In genomic region chr11:61918251-61919112, GRCh38 we compare ENCODE assay signal across 9 cellular contexts. TPM values are rescaled to one million over a fixed set of nuclear protein-coding genes. Genes with fewer than 3 reads are reported as not detected.
DNase-seq lines count a peak whose midpoint lies in the region; ATAC-seq, FAIRE-seq and TF ChIP-seq lines count a peak whose summit lies in the region.
"Had no signal": no experiment of that assay in that cellular context is flagged by ENCODE, and none has a peak within 500 bp of the region (broad histone marks: within the 10 kb centered on the region; RNA-seq: fewer than 3 reads in every experiment).

No MANE protein-coding gene starts in this region.

- peaks cover 2% of the 10 kb centered on the region for H3K4me1 ChIP-seq in iPS-18a (ENCODE audit: control insufficient read depth, low read depth, low read length)
- H3K4me1 ChIP-seq in spleen = peaks cover 2 to 73% (median 50%) of the 10 kb centered on the region in 6 donors

- ATAC-seq in GM21786 (IDR thresholded peaks at IDR 0.05; ENCODE audit: unreplicated experiment) = no peak

- H3K27me3 ChIP-seq in iPS-18a (ENCODE audit: control insufficient read depth, insufficient read depth, low read length) (peaks cover 26% of the 10 kb centered on the region), spleen (replicated peaks in 1 of 7) (peaks cover 0 to 51% (median 22%) of the 10 kb centered on the region in 7 donors)

- H3K4me3 ChIP-seq in iPS-18a (ENCODE audit: low read length) (peak overlapping the region; percentile 49), spleen (peak overlapping the region in 2 of 8 donors; percentile 66 to 79)

- H3K9me3 ChIP-seq in iPS-18a (ENCODE audit: control insufficient read depth, low read depth, low read length) = no peaks in the 10 kb centered on the region
- no peaks in the 10 kb centered on the region for H3K9me3 ChIP-seq in spleen

- H3K27ac ChIP-seq in iPS-18a (ENCODE audit: low read length) (no peak overlapping the region), spleen (peak overlapping the region in 6 of 8 donors; percentile 46 to 82 (median 75))

- TF ChIP-seq POLR2A in GM12892 (IDR thresholded peaks at IDR 0.05; ENCODE audit: low read depth, low read length) (no peak), spleen (IDR thresholded peaks at IDR 0.05) (no peak)

- DNase-seq in GM12892 (ENCODE audit: insufficient read length) (peak; percentile 16), spleen (no peak), MV-4-11 (lab: John Stamatoyannopoulos, UW) (no peak), SIG-M5 treated with dmso at 0.1 percent for 504 hours (lab: John Stamatoyannopoulos, UW; ENCODE audit: unreplicated experiment) (no peak), retina (no peak)
- DNase-seq in activated T-cell treated with anti-CD3 and anti-CD28 coated beads, Interleukin-2, amount 50 U/mL, for 48 hours = peak; percentile 8 to 16

- H3K36me3 ChIP-seq in iPS-18a (ENCODE audit: control insufficient read depth, low read depth, low read length) = no peaks in the 10 kb centered on the region
- H3K36me3 ChIP-seq in spleen = no peaks in the 10 kb centered on the region

- no peak for FAIRE-seq in GM12892 (lab: Jason Lieb, UNC)
- FAIRE-seq: GM18507 had no signal

- TF ChIP-seq CTCF in spleen (IDR thresholded peaks at IDR 0.05 in 8 of 11, conservative IDR thresholded peaks at IDR 0.05 in 3 of 11) = no peak

- H3K9ac ChIP-seq in iPS-18a (ENCODE audit: low read length) = no peak overlapping the region

- intact Hi-C loops in spleen (cut with DNase I; ENCODE audit: low total_unique reads) = no loop called here

- WGBS in spleen, 5 donors = 75 to 84% (median 78%) methylated on average over 13 to 14 of the region's 14 CpGs

RNA-seq across cellular contexts. Expression of gene RAB3IL1, which starts 1.1 kb away (rescaled TPM):
- not detected for polyA plus RNA-seq in GM12892 (2012; ENCODE audit: missing spikeins)
- total RNA-seq in spleen = 10 to 100 TPM; 34.3 to 57.1 (median 39.5) TPM
- 10 to 100 TPM in 2 of 3 donors, 1 to 10 TPM in 1; 6.5 to 17.6 (median 14.1) TPM for polyA plus RNA-seq in spleen

RNA-seq across cellular contexts. Expression of gene FADS3, which starts 27.1 kb away (rescaled TPM):
- 3.9 TPM for polyA plus RNA-seq in GM12892 (2012; ENCODE audit: missing spikeins)
- 10 to 100 TPM; 26.3 to 40.8 (median 32.0) TPM for total RNA-seq in spleen
- 10 to 100 TPM; 39.3 to 63.6 (median 52.7) TPM for polyA plus RNA-seq in spleen

RNA-seq across cellular contexts. Expression of gene BEST1, which starts 31.7 kb away (rescaled TPM):
- 1.1 TPM for polyA plus RNA-seq in GM12892 (2012; ENCODE audit: missing spikeins)
- total RNA-seq in spleen = 10 to 100 TPM in 5 of 7 donors, 1 to 10 TPM in 2; 6.8 to 20.4 (median 12.3) TPM
- polyA plus RNA-seq in spleen = 1 to 10 TPM; 2.6 to 4.3 (median 3.0) TPM

RNA-seq across cellular contexts. Expression of gene FTH1, which starts 49.0 kb away (rescaled TPM):
- 1,700 TPM for polyA plus RNA-seq in GM12892 (2012; ENCODE audit: missing spikeins)
- 1,000 to 10,000 TPM; 1,915 to 2,864 (median 2,469) TPM for total RNA-seq in spleen
- 1,000 to 10,000 TPM; 2,005 to 3,321 (median 2,533) TPM for polyA plus RNA-seq in spleen

Comparison
In these comparisons a context has a peak if more than half of its experiments do, and no peak if none do; other contexts are left out.
1. DNase-seq: peak in GM12892 (single experiment) and activated T-cell treated with anti-CD3 and anti-CD28 coated beads, Interleukin-2, amount 50 U/mL, for 48 hours (2 of 2); none in spleen (single experiment), MV-4-11 (single experiment), SIG-M5 treated with dmso at 0.1 percent for 504 hours (single experiment) and retina (single experiment).